8 cellular contexts compared by ENCODE assay signal in the genomic region with DNA sequence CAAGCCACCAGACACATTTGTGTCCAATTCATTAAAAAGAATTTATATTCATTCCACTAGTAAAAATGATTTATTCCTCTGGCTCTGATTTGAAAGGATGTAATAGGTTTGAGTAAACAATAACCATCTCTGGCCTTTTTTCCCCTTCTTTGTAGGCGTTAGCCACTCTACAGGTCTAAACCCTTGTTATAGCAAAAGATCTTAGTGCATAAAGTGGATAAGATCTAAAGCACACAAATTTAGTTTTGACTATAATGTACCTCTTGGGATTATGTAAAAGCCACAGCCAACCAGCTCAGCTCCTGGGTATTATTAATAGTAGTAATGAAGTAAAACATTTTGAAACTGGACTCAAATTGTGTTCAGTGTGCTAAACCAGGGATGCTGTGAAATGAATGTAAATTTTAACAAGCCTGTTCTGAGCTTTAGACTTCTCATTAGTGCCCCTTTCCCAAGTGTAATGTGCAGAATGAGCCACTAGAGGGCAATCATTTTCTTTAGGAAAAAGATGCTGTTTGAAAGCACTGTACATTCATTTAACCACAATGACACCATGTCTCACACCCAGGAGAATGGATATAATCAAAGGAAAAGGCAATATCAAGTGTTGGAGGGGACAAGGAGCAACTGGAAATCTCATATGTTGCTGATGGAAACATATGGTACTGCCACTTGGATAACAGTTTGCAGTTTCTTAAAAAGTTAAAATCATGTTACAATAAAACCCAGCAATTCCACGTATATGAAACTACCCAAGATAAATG.
DNase-seq lines count a peak whose midpoint lies in the region; ATAC-seq and TF ChIP-seq lines count a peak whose summit lies in the region.

No MANE protein-coding gene starts in this region.

- H3K4me1 Mint-ChIP-seq in Calu3 (ENCODE audit: low read depth, unreplicated experiment) = no peaks in the 10 kb centered on the region
- H3K4me1 Mint-ChIP-seq in activated T-helper 17 cell treated with anti-CD3 and anti-CD28 coated beads, Interleukin-2, amount 50 U/mL, for 72 hours = peaks cover 11% of the 10 kb centered on the region

- no peaks in the 10 kb centered on the region for H3K36me3 ChIP-seq in ovary

- ATAC-seq in GM19328 (IDR thresholded peaks at IDR 0.05; ENCODE audit: unreplicated experiment) = peak; percentile 66
- ATAC-seq in activated T-helper 17 cell treated with anti-CD3 and anti-CD28 coated beads, Interleukin-2, amount 50 U/mL, for 72 hours (replicated peaks) = peak; percentile 75

- no peaks in the 10 kb centered on the region for H3K4me1 ChIP-seq in ovary (ENCODE audit: insufficient read depth)

- intact Hi-C loops in Calu3 (cut with micrococcal nuclease; ENCODE audit: unreplicated experiment) (loop anchor here (1.0 to 10.0 kb wide), 2 partner anchors 85 to 314 kb away; no protein-coding TSS in a partner anchor), ovary (cut with DNase I) (loop anchor here in 2 of 4 donors (5.0 to 10.0 kb wide), 2 partner anchors 84 to 87 kb away; no protein-coding TSS in a partner anchor)

- no peak for TF ChIP-seq EP300 in ovary (IDR thresholded peaks at IDR 0.05)

- CTCF ChIA-PET in Calu3 (lab: Charles Lee) = interaction anchor here (0.7 to 2.0 kb wide), 5 partner anchors 10 to 228 kb away, joined by 3 to 7 read pairs (median 3); no protein-coding TSS in a partner anchor

- no peak overlapping the region for H3K4me3 Mint-ChIP-seq in Calu3 (ENCODE audit: low read depth, unreplicated experiment)
- no peak overlapping the region for H3K4me3 Mint-ChIP-seq in activated T-helper 17 cell treated with anti-CD3 and anti-CD28 coated beads, Interleukin-2, amount 50 U/mL, for 72 hours

- H3K9me3 Mint-ChIP-seq in Calu3 (ENCODE audit: low read depth, unreplicated experiment) = no peaks in the 10 kb centered on the region
- H3K9me3 Mint-ChIP-seq in activated T-helper 17 cell treated with anti-CD3 and anti-CD28 coated beads, Interleukin-2, amount 50 U/mL, for 72 hours = no peaks in the 10 kb centered on the region

- no peaks in the 10 kb centered on the region for H3K36me3 Mint-ChIP-seq in Calu3 (ENCODE audit: insufficient read depth, unreplicated experiment)
- H3K36me3 Mint-ChIP-seq in activated T-helper 17 cell treated with anti-CD3 and anti-CD28 coated beads, Interleukin-2, amount 50 U/mL, for 72 hours (ENCODE audit: low read depth) = no peaks in the 10 kb centered on the region

- DNase-seq in Calu3 = peak; percentile 48
- peak; percentile 42 for DNase-seq in HS-27A (ENCODE audit: low read depth)
- peak; percentile 32 to 66 for DNase-seq in NOMO-1 (lab: John Stamatoyannopoulos, UW; ENCODE audit: unreplicated experiment in 2 of 2)
- peak; percentile 24 for DNase-seq in germinal center (ENCODE audit: low spot score)
- DNase-seq in ovary = peak in 2 of 5 donors; percentile 12 to 47
- no peak for DNase-seq in UCSD-AML1 (lab: John Stamatoyannopoulos, UW; ENCODE audit: unreplicated experiment)

- WGBS in ovary, 3 donors = 26 to 40% (median 28%) methylated on average over 2 of the region's 2 CpGs

- BruUV-seq in Calu3 (replicated peaks; lab: Mats Ljungman, UMichigan) = TSS peak; percentile 17

- no peaks in the 10 kb centered on the region for H3K9me3 ChIP-seq in ovary

- no peak for TF ChIP-seq POLR2A in ovary (IDR thresholded peaks at IDR 0.05)

- no peaks in the 10 kb centered on the region for H3K27me3 Mint-ChIP-seq in Calu3 (ENCODE audit: unreplicated experiment)
- no peaks in the 10 kb centered on the region for H3K27me3 Mint-ChIP-seq in activated T-helper 17 cell treated with anti-CD3 and anti-CD28 coated beads, Interleukin-2, amount 50 U/mL, for 72 hours

- H3K27me3 ChIP-seq in ovary = no peaks in the 10 kb centered on the region

- no peak overlapping the region for H3K4me3 ChIP-seq in ovary

- no peak overlapping the region for H3K27ac ChIP-seq in ovary

- TF ChIP-seq CTCF in Calu3 (IDR thresholded peaks at IDR 0.05; ENCODE audit: unreplicated experiment) = peak; percentile 35
- peak; percentile 31 to 82 (median 79) for TF ChIP-seq CTCF in ovary (IDR thresholded peaks at IDR 0.05)

- H3K27ac Mint-ChIP-seq in Calu3 (ENCODE audit: unreplicated experiment) = no peak overlapping the region
- H3K27ac Mint-ChIP-seq in activated T-helper 17 cell treated with anti-CD3 and anti-CD28 coated beads, Interleukin-2, amount 50 U/mL, for 72 hours = no peak overlapping the region
